ENCODE assay signal across 1 cellular context in the genomic region with DNA sequence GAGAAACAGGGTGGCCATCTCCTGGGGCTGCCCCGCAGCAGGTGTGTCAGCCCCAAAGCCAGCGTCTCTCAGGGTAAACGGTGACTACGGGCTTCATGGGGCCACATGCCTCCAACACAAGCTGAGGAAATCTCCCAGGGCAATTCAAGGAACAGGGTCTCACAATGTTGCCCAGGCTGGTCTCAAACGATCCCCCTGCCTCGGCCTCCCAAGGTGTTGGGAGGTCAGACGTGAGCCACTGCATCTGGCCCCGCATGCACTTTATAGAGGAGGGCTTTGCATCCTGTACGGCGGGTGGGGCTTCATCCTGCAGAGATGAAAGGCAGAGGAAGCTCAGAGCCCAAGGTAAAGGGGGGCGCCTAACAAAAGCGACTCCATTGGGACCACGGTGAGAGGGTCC.
A peak's percentile ranks its signal among the peaks of the same experiment; 100 is the strongest.
TF ChIP-seq lines count a peak whose summit lies in the region.

No MANE protein-coding gene starts in this region.

TF ChIP-seq in K562, 482 proteins besides CTCF, POLR2A, EP300 and RAD21:
- TF ChIP-seq RBFOX2 (IDR thresholded peaks at IDR 0.05; ENCODE audit: low read depth, low read length): 0 out of 2 replicates have a peak, but pooled peaks have one; percentile 15
